Comparison of ENCODE assay signal across 7 cellular contexts in genomic region chr19:17830567-17831418, GRCh38. TPM values are rescaled to one million over a fixed set of nuclear protein-coding genes. Genes with fewer than 3 reads are reported as not detected.
DNase-seq lines count a peak whose midpoint lies in the region; ATAC-seq and TF ChIP-seq lines count a peak whose summit lies in the region.

No MANE protein-coding gene starts in this region.

- H4K8ac ChIP-seq in neuronal stem cell (ENCODE audit: low read depth, low read length), result no peak overlapping the region

- H3K4me1 ChIP-seq in neuronal stem cell (ENCODE audit: control insufficient read depth in 2 of 2, insufficient read depth in 1 of 2, low read depth in 1 of 2, low read length in 2 of 2), result peaks cover 7 to 19% of the 10 kb centered on the region in 2 donors

- H3K4me3 Mint-ChIP-seq in activated T-cell treated with anti-CD3 and anti-CD28 coated beads, Interleukin-2, amount 50 U/mL, for 24 hours, result no peak overlapping the region

- peak overlapping the region; percentile 94 for H2BK12ac ChIP-seq in neuronal stem cell (ENCODE audit: low read length)

- peak overlapping the region; percentile 56 for H2BK120ac ChIP-seq in neuronal stem cell (ENCODE audit: low read depth, low read length)

- H3K36me3 ChIP-seq in neuronal stem cell (replicated peaks in 1 of 2; ENCODE audit: control insufficient read depth in 2 of 2, insufficient read depth in 2 of 2, low read length in 2 of 2), result no peaks in the 10 kb centered on the region

- H2BK15ac ChIP-seq in neuronal stem cell (ENCODE audit: low read length), result peak overlapping the region; percentile 97

- H3K36me3 Mint-ChIP-seq in activated T-cell treated with anti-CD3 and anti-CD28 coated beads, Interleukin-2, amount 50 U/mL, for 24 hours (ENCODE audit: low read depth), result peaks cover 86% of the 10 kb centered on the region

- TF ChIP-seq CTCF in GM13977 (IDR thresholded peaks at IDR 0.05; ENCODE audit: extremely low read depth, insufficient read depth, missing control alignments) (no peak), foreskin fibroblast (IDR thresholded peaks at IDR 0.05; ENCODE audit: low read depth, low read length) (no peak)

- H3K4me3 ChIP-seq in foreskin fibroblast (ENCODE audit: low read depth in 1 of 2, low read length in 2 of 2) (peak overlapping the region; percentile 33 to 35), neuronal stem cell (ENCODE audit: low read length in 2 of 2) (peak overlapping the region; percentile 15 to 80)

- H3K4me1 Mint-ChIP-seq in activated T-cell treated with anti-CD3 and anti-CD28 coated beads, Interleukin-2, amount 50 U/mL, for 24 hours (ENCODE audit: low read depth), result peaks cover 5% of the 10 kb centered on the region

- peak overlapping the region; percentile 96 for H3K18ac ChIP-seq in neuronal stem cell (ENCODE audit: low read length)

- H2BK5ac ChIP-seq in neuronal stem cell (ENCODE audit: low read length), result peak overlapping the region; percentile 93

- H3K9me3 Mint-ChIP-seq in activated T-cell treated with anti-CD3 and anti-CD28 coated beads, Interleukin-2, amount 50 U/mL, for 24 hours, result peaks cover 2% of the 10 kb centered on the region

- peak overlapping the region; percentile 57 for H3K27ac Mint-ChIP-seq in activated T-cell treated with anti-CD3 and anti-CD28 coated beads, Interleukin-2, amount 50 U/mL, for 24 hours

- no peak overlapping the region for H3K4ac ChIP-seq in neuronal stem cell (ENCODE audit: low read length)

- H2AFZ ChIP-seq in neuronal stem cell (ENCODE audit: low read length), result peak overlapping the region; percentile 86

- H3K4me2 ChIP-seq in neuronal stem cell (ENCODE audit: insufficient read depth, low read length, poor library complexity, severe bottlenecking), result peak overlapping the region; percentile 89

- ATAC-seq in GM19035 (IDR thresholded peaks at IDR 0.05; ENCODE audit: unreplicated experiment), result no peak
- ATAC-seq in GM18907 (IDR thresholded peaks at IDR 0.05; ENCODE audit: unreplicated experiment), result no peak

- H4K91ac ChIP-seq in neuronal stem cell (ENCODE audit: low read depth, low read length, poor library complexity), result no peak overlapping the region

- no peaks in the 10 kb centered on the region for H3K27me3 Mint-ChIP-seq in activated T-cell treated with anti-CD3 and anti-CD28 coated beads, Interleukin-2, amount 50 U/mL, for 24 hours

- H3K9me3 ChIP-seq in neuronal stem cell (replicated peaks in 1 of 2; ENCODE audit: control insufficient read depth in 2 of 2, insufficient read depth in 1 of 2, low read depth in 1 of 2, low read length in 2 of 2), result no peaks in the 10 kb centered on the region

- WGBS in neuronal stem cell (ENCODE audit: extremely low coverage in 2 of 2, insufficient read length in 2 of 2, insufficient replicate concordance in 1 of 2), 2 donors, result no CpG with 5 or more reads among the region's 50 CpGs

- peak overlapping the region; percentile 97 for H2AK5ac ChIP-seq in neuronal stem cell (ENCODE audit: low read depth, low read length)

- H3K27me3 ChIP-seq in neuronal stem cell (ENCODE audit: control insufficient read depth in 3 of 3, insufficient read depth in 3 of 3, low read depth in 1 of 3, low read length in 3 of 3), result peaks cover 0 to 3% (median 0%) of the 10 kb centered on the region in 3 experiments

- H3K27ac ChIP-seq in neuronal stem cell (replicated peaks; ENCODE audit: low read length), result peak overlapping the region; percentile 96

- peak overlapping the region; percentile 38 for H3K14ac ChIP-seq in neuronal stem cell (ENCODE audit: low read length)

- in situ Hi-C loops in GM13977 (cut with MboI; ENCODE audit: low pct_unique_long_range_greater_than_20kb, low sequenced_read_pairs, unreplicated experiment), result no loop called here

- H3K23ac ChIP-seq in neuronal stem cell (ENCODE audit: low read depth, low read length, poor library complexity), result peak overlapping the region; percentile 96

- peak overlapping the region; percentile 87 for H3K9ac ChIP-seq in neuronal stem cell (ENCODE audit: low read depth, low read length, poor library complexity)

- peak; percentile 82 for DNase-seq in GM13977 (ENCODE audit: low spot score)
- peak; percentile 95 for DNase-seq in NCI-H2196 treated with DMSO at 0.1 percent for 48 hours (lab: John Stamatoyannopoulos, UW; ENCODE audit: unreplicated experiment)
- peak; percentile 72 for DNase-seq in activated T-cell treated with anti-CD3 and anti-CD28 coated beads, Interleukin-2, amount 50 U/mL, for 24 hours
- peak; percentile 51 to 83 for DNase-seq in foreskin fibroblast
- peak; percentile 84 for DNase-seq in neuronal stem cell (ENCODE audit: low spot score)

- no peaks in the 10 kb centered on the region for H3K79me1 ChIP-seq in neuronal stem cell (ENCODE audit: low read depth, low read length)

RNA-seq across cellular contexts. Expression of gene INSL3, which starts 9.5 kb away (rescaled TPM):
- 2.2 TPM for polyA plus RNA-seq in neuronal stem cell (2013, experiment 1 of 2)
- 1.8 TPM for polyA plus RNA-seq in neuronal stem cell (2013, experiment 2 of 2)

RNA-seq across cellular contexts. Expression of gene JAK3, which starts 17.0 kb away (rescaled TPM):
- 3.2 TPM for polyA plus RNA-seq in neuronal stem cell (2013, experiment 1 of 2)
- polyA plus RNA-seq in neuronal stem cell (2013, experiment 2 of 2), result 3.3 TPM

RNA-seq across cellular contexts. Expression of gene RPL18A, which starts 28.9 kb away (rescaled TPM):
- 3,857 TPM for polyA plus RNA-seq in neuronal stem cell (2013, experiment 1 of 2)
- polyA plus RNA-seq in neuronal stem cell (2013, experiment 2 of 2), result 3,701 TPM

RNA-seq across cellular contexts. Expression of gene B3GNT3, which starts 35.9 kb away (rescaled TPM):
- 0.03 TPM for polyA plus RNA-seq in neuronal stem cell (2013, experiment 1 of 2)
- polyA plus RNA-seq in neuronal stem cell (2013, experiment 2 of 2), result not detected

RNA-seq across cellular contexts. Expression of gene SLC5A5, which starts 41.0 kb away (rescaled TPM):
- polyA plus RNA-seq in neuronal stem cell (2013, experiment 1 of 2), result 0.08 TPM
- polyA plus RNA-seq in neuronal stem cell (2013, experiment 2 of 2), result 0.19 TPM
